In the genomic region with DNA sequence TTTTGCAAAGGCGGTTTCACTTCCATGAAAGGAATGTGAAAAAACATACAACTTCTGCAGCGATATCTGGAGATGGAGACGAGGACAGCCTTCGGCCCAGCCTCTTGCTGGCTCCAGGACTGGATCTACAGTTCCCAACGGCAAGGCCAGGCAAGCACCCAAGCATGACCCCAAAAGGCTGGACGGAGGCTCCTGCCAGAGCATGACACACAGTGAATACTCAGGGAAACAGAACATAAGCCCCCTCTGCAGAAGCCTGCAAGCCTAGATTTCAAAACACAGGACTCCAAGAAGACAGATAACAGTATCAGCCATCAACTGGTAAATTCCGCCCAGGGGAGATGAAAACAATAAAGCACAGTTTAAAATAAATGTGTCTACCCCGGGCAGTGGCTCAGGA, we compare ENCODE assay signal across 1 cellular context.
TF ChIP-seq lines count a peak whose summit lies in the region.

No MANE protein-coding gene starts in this region.

TF ChIP-seq in HepG2, 621 proteins besides CTCF, POLR2A, EP300 and RAD21 (continued from another document):
- TF ChIP-seq, protein P1, sequence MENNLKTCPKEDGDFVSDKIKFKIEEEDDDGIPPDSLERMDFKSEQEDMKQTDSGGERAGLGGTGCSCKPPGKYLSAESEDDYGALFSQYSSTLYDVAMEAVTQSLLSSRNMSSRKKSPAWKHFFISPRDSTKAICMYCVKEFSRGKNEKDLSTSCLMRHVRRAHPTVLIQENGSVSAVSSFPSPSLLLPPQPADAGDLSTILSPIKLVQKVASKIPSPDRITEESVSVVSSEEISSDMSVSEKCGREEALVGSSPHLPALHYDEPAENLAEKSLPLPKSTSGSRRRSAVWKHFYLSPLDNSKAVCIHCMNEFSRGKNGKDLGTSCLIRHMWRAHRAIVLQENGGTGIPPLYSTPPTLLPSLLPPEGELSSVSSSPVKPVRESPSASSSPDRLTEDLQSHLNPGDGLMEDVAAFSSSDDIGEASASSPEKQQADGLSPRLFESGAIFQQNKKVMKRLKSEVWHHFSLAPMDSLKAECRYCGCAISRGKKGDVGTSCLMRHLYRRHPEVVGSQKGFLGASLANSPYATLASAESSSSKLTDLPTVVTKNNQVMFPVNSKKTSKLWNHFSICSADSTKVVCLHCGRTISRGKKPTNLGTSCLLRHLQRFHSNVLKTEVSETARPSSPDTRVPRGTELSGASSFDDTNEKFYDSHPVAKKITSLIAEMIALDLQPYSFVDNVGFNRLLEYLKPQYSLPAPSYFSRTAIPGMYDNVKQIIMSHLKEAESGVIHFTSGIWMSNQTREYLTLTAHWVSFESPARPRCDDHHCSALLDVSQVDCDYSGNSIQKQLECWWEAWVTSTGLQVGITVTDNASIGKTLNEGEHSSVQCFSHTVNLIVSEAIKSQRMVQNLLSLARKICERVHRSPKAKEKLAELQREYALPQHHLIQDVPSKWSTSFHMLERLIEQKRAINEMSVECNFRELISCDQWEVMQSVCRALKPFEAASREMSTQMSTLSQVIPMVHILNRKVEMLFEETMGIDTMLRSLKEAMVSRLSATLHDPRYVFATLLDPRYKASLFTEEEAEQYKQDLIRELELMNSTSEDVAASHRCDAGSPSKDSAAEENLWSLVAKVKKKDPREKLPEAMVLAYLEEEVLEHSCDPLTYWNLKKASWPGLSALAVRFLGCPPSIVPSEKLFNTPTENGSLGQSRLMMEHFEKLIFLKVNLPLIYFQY (CRISPR knock-in tag; IDR thresholded peaks at IDR 0.05; ENCODE audit: borderline replicate concordance), result no peak
- no peak for TF ChIP-seq ZFX (CRISPR knock-in tag; IDR thresholded peaks at IDR 0.05; ENCODE audit: low read depth)
- TF ChIP-seq ZBTB1 (CRISPR knock-in tag; IDR thresholded peaks at IDR 0.05; ENCODE audit: borderline replicate concordance), result no peak
- TF ChIP-seq, protein P2, sequence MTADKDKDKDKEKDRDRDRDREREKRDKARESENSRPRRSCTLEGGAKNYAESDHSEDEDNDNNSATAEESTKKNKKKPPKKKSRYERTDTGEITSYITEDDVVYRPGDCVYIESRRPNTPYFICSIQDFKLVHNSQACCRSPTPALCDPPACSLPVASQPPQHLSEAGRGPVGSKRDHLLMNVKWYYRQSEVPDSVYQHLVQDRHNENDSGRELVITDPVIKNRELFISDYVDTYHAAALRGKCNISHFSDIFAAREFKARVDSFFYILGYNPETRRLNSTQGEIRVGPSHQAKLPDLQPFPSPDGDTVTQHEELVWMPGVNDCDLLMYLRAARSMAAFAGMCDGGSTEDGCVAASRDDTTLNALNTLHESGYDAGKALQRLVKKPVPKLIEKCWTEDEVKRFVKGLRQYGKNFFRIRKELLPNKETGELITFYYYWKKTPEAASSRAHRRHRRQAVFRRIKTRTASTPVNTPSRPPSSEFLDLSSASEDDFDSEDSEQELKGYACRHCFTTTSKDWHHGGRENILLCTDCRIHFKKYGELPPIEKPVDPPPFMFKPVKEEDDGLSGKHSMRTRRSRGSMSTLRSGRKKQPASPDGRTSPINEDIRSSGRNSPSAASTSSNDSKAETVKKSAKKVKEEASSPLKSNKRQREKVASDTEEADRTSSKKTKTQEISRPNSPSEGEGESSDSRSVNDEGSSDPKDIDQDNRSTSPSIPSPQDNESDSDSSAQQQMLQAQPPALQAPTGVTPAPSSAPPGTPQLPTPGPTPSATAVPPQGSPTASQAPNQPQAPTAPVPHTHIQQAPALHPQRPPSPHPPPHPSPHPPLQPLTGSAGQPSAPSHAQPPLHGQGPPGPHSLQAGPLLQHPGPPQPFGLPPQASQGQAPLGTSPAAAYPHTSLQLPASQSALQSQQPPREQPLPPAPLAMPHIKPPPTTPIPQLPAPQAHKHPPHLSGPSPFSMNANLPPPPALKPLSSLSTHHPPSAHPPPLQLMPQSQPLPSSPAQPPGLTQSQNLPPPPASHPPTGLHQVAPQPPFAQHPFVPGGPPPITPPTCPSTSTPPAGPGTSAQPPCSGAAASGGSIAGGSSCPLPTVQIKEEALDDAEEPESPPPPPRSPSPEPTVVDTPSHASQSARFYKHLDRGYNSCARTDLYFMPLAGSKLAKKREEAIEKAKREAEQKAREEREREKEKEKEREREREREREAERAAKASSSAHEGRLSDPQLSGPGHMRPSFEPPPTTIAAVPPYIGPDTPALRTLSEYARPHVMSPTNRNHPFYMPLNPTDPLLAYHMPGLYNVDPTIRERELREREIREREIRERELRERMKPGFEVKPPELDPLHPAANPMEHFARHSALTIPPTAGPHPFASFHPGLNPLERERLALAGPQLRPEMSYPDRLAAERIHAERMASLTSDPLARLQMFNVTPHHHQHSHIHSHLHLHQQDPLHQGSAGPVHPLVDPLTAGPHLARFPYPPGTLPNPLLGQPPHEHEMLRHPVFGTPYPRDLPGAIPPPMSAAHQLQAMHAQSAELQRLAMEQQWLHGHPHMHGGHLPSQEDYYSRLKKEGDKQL (CRISPR knock-in tag; IDR thresholded peaks at IDR 0.05; ENCODE audit: low read depth), result no peak
- TF ChIP-seq SAFB2 (CRISPR knock-in tag; IDR thresholded peaks at IDR 0.05; ENCODE audit: borderline replicate concordance, low read depth), result no peak
- no peak for TF ChIP-seq ZNF766 (CRISPR knock-in tag; IDR thresholded peaks at IDR 0.05; ENCODE audit: borderline replicate concordance)
- TF ChIP-seq, protein P3, sequence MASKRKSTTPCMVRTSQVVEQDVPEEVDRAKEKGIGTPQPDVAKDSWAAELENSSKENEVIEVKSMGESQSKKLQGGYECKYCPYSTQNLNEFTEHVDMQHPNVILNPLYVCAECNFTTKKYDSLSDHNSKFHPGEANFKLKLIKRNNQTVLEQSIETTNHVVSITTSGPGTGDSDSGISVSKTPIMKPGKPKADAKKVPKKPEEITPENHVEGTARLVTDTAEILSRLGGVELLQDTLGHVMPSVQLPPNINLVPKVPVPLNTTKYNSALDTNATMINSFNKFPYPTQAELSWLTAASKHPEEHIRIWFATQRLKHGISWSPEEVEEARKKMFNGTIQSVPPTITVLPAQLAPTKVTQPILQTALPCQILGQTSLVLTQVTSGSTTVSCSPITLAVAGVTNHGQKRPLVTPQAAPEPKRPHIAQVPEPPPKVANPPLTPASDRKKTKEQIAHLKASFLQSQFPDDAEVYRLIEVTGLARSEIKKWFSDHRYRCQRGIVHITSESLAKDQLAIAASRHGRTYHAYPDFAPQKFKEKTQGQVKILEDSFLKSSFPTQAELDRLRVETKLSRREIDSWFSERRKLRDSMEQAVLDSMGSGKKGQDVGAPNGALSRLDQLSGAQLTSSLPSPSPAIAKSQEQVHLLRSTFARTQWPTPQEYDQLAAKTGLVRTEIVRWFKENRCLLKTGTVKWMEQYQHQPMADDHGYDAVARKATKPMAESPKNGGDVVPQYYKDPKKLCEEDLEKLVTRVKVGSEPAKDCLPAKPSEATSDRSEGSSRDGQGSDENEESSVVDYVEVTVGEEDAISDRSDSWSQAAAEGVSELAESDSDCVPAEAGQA (IDR thresholded peaks at IDR 0.05; ENCODE audit: low read depth), result no peak
- TF ChIP-seq, protein P3 (CRISPR knock-in tag; IDR thresholded peaks at IDR 0.05; ENCODE audit: borderline replicate concordance), result no peak
- TF ChIP-seq ZNF547 (CRISPR knock-in tag; IDR thresholded peaks at IDR 0.05), result no peak
- TF ChIP-seq CBX2 (IDR thresholded peaks at IDR 0.05; ENCODE audit: low read depth, low read length), result no peak
- no peak for TF ChIP-seq CBX2 (CRISPR knock-in tag; IDR thresholded peaks at IDR 0.05; ENCODE audit: low read depth)
- TF ChIP-seq, protein P4, sequence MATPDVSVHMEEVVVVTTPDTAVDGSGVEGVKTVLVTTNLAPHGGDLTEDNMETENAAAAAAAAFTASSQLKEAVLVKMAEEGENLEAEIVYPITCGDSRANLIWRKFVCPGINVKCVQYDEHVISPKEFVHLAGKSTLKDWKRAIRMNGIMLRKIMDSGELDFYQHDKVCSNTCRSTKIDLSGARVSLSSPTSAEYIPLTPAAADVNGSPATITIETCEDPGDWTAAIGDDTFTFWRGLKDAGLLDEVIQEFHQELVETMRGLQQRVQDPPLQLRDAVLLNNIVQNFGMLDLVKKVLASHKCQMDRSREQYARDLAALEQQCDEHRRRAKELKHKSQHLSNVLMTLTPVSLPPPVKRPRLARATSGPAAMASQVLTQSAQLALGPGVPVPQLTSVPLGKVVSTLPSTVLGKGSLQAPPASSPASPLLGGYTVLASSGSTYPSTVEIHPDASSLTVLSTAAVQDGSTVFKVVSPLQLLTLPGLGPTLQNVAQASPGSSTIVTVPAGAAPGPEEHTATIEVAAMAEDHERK (CRISPR knock-in tag; IDR thresholded peaks at IDR 0.05; ENCODE audit: low read depth), result no peak
- TF ChIP-seq RARG (CRISPR knock-in tag; IDR thresholded peaks at IDR 0.05; ENCODE audit: low read depth), result no peak
- TF ChIP-seq ZFP37 (CRISPR knock-in tag; IDR thresholded peaks at IDR 0.05; ENCODE audit: borderline replicate concordance), result no peak
